ENCODE assay signal across 28 cellular contexts in the genomic region with DNA sequence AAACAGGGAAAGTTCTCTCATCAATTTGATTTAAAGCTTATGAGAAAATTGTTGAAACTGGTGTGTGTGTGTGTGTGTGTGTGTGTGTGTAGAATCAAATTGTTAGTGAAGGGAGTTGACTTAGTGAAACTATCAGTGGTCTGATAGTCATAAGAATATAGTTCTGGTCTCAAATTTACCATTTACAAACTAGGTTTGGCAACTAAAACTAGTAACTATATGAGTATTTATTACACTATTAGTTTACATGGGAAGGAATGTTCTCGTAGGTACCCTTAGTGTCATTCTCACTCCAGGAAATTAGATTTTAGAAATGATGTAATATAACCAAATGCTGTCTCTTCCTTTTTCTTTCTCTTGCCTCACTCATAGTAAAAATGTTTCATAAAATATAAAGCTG. TPM values are rescaled to one million over a fixed set of nuclear protein-coding genes. Genes with fewer than 3 reads are reported as not detected.
DNase-seq lines count a peak whose midpoint lies in the region; ATAC-seq, FAIRE-seq and TF ChIP-seq lines count a peak whose summit lies in the region.
"Had no signal": no experiment of that assay in that cellular context is flagged by ENCODE, and none has a peak within 500 bp of the region (broad histone marks: within the 10 kb centered on the region; RNA-seq: fewer than 3 reads in every experiment).

No MANE protein-coding gene starts in this region.

- TF ChIP-seq POLR2A in GM12878 (IDR thresholded peaks at IDR 0.05; ENCODE audit: low read depth, low read length) = no peak

- RAD21 ChIA-PET in GM12878 (lab: Charles Lee; ENCODE audit: unreplicated experiment) = no interaction called here

- no peak for DNase-seq in GM12878 (ENCODE audit: low read depth, low spot score)
- no peak for DNase-seq in NCI-H2107 treated with DMSO at 0.1 percent for 48 hours (lab: John Stamatoyannopoulos, UW; ENCODE audit: unreplicated experiment)
- no peak for DNase-seq in NCI-H2029 (lab: John Stamatoyannopoulos, UW)
- DNase-seq in NCI-H1436 treated with DMSO at 0.1 percent for 48 hours (lab: John Stamatoyannopoulos, UW) = no peak
- DNase-seq: ACHN; BE2C; C1 segment of cervical spinal cord; CD4-positive, CD25-positive, alpha-beta regulatory T cell; CD8-positive, alpha-beta memory T cell; COR-L47; DMS 273 treated with DMSO at 0.1 percent for 48 hours; DMS53; DND-41; EL; HCEC 1CT; Kasumi-1; KG1 had no signal

- no peak overlapping the region for H3K9ac ChIP-seq in GM12878 (ENCODE audit: control insufficient read depth, insufficient read depth, low read length)

- CTCF ChIA-PET in GM12878 (lab: Yijun Ruan, JAX) = no interaction called here

- no peak overlapping the region for H3K4me3 ChIP-seq in GM12878
- H3K4me3 ChIP-seq: GM23338 had no signal

- no peaks in the 10 kb centered on the region for H3K36me3 ChIP-seq in GM12878 (ENCODE audit: control insufficient read depth in 2 of 2, insufficient read depth in 2 of 2, low read length in 1 of 2)
- H3K36me3 ChIP-seq: BE2C had no signal

- H2AFZ ChIP-seq in GM12878 (ENCODE audit: control insufficient read depth, low read depth, low read length) = no peak overlapping the region
- H2AFZ ChIP-seq: GM23338 had no signal

- no peak overlapping the region for H3K27ac ChIP-seq in GM12878 (ENCODE audit: control insufficient read depth, insufficient read depth)

- no peaks in the 10 kb centered on the region for H3K27me3 ChIP-seq in GM12878 (replicated peaks in 1 of 2; ENCODE audit: control insufficient read depth in 2 of 2, insufficient read depth in 2 of 2, low read length in 1 of 2)
- H3K27me3 ChIP-seq: BE2C had no signal

- no peak for TF ChIP-seq CTCF in GM12878 (IDR thresholded peaks at IDR 0.05 in 2 of 3, conservative IDR thresholded peaks at IDR 0.05 in 1 of 3; ENCODE audit: control insufficient read depth in 2 of 3, extremely low read depth in 1 of 3, insufficient read depth in 1 of 3, low read depth in 3 of 3, low read length in 3 of 3)

- 0% methylated on average over 1 of the region's 1 CpG for WGBS in GM12878 (ENCODE audit: insufficient coverage, insufficient replicate concordance, low lambda C conversion rate, missing lambda C conversion rate)

- SMC1A ChIA-PET in GM12878 (lab: Charles Lee; ENCODE audit: uncharacterized antibody, unreplicated experiment) = interaction anchor here (1.5 kb wide), 1 partner anchor 14 kb away, joined by 3 read pairs; no protein-coding TSS in a partner anchor

- no peak overlapping the region for H3K4me2 ChIP-seq in GM12878 (ENCODE audit: control insufficient read depth, insufficient read depth)
- H3K4me2 ChIP-seq: GM23338 had no signal

- H3K79me2 ChIP-seq in GM12878 (ENCODE audit: control insufficient read depth, insufficient read depth, low read length) = no peaks in the 10 kb centered on the region

- POLR2A ChIA-PET in GM12878 (lab: Charles Lee) = no interaction called here

- peak; percentile 30 for ATAC-seq in GM18870 (IDR thresholded peaks at IDR 0.05; ENCODE audit: unreplicated experiment)
- peak; percentile 24 for ATAC-seq in GM19351 (IDR thresholded peaks at IDR 0.05; ENCODE audit: unreplicated experiment)
- ATAC-seq in HG02885 (IDR thresholded peaks at IDR 0.05; ENCODE audit: poor library complexity, unreplicated experiment) = peak; percentile 27
- ATAC-seq in GM12878 = peak; percentile 22; the same call in 2 of the 3 replicates
- ATAC-seq in HG03108 (IDR thresholded peaks at IDR 0.05; ENCODE audit: unreplicated experiment) = no peak
- ATAC-seq: GM23338 had no signal

- FAIRE-seq in GM12878 (lab: Jason Lieb, UNC) = no peak
- FAIRE-seq: A204.1, GM12892, GM18507, H54 had no signal

- TF ChIP-seq EP300 in GM12878 (IDR thresholded peaks at IDR 0.05; ENCODE audit: borderline replicate concordance in 1 of 2, control insufficient read depth in 1 of 2, low read depth in 2 of 2, low read length in 2 of 2) = no peak

- TF ChIP-seq RAD21 in GM12878 (IDR thresholded peaks at IDR 0.05; ENCODE audit: insufficient read depth, low read depth, low read length) = no peak

- H4K20me1 ChIP-seq in GM12878 (ENCODE audit: control insufficient read depth, insufficient read depth) = no peaks in the 10 kb centered on the region

- H3K9me3 ChIP-seq in GM12878 (replicated peaks; ENCODE audit: control insufficient read depth, insufficient read depth, low read length) = no peaks in the 10 kb centered on the region
- H3K9me3 ChIP-seq: BE2C had no signal

- in situ Hi-C loops in GM12878 (cut with MboI) = loop anchor here (25.0 kb wide), 1 partner anchor 1211 kb away; no protein-coding TSS in a partner anchor

- BruUV-seq in GM12878 (replicated peaks; lab: Mats Ljungman, UMichigan) = no TSS peak

- intact Hi-C loops in GM12878 (cut with micrococcal nuclease; ENCODE audit: unreplicated experiment) = no loop called here

- no peaks in the 10 kb centered on the region for H3K4me1 ChIP-seq in GM12878 (ENCODE audit: control insufficient read depth, insufficient read depth, low read length)
- H3K4me1 ChIP-seq: BE2C had no signal

TF ChIP-seq in GM12878, 131 proteins besides CTCF, POLR2A, EP300 and RAD21:
- TF ChIP-seq ZBED1 (IDR thresholded peaks at IDR 0.05; ENCODE audit: borderline replicate concordance) (no peak), JUNB (IDR thresholded peaks at IDR 0.05) (peak; percentile 32; the same call in 1 of the 2 replicates), SIX5 (IDR thresholded peaks at IDR 0.05; ENCODE audit: low read depth, low read length, severe bottlenecking) (no peak), RUNX3 (IDR thresholded peaks at IDR 0.05; ENCODE audit: low read length) (peak; percentile 22; the same call in 1 of the 2 replicates), LARP7 (IDR thresholded peaks at IDR 0.05) (no peak), NFIC (IDR thresholded peaks at IDR 0.05; ENCODE audit: low read depth, low read length) (peak; percentile 19; the same call in 1 of the 2 replicates)
- TF ChIP-seq, protein P1, sequence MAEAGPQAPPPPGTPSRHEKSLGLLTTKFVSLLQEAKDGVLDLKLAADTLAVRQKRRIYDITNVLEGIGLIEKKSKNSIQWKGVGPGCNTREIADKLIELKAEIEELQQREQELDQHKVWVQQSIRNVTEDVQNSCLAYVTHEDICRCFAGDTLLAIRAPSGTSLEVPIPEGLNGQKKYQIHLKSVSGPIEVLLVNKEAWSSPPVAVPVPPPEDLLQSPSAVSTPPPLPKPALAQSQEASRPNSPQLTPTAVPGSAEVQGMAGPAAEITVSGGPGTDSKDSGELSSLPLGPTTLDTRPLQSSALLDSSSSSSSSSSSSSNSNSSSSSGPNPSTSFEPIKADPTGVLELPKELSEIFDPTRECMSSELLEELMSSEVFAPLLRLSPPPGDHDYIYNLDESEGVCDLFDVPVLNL (IDR thresholded peaks at IDR 0.05; ENCODE audit: low read depth, low read length) = no peak

RNA-seq across cellular contexts. Expression of a gene that starts 11.9 kb away (rescaled TPM):
- total RNA-seq in GM12878 (2013; cell fraction: nucleolus; rRNA removed) = not detected in 2 replicates
- total RNA-seq in GM12878 (2014; rRNA removed) (not detected in 2 replicates), GM12878 (2014; rRNA removed; fragmentation: Illumina TruSeq; extraction: Trizol) (not detected in 2 replicates), GM12878 (2021) (not detected in 2 replicates)
- not detected for polyA plus RNA-seq in GM12878 (2011; ENCODE audit: low read depth)
- polyA plus RNA-seq in GM12878 (2011; rRNA removed) (not detected in 2 replicates), GM12878 (2014; fragmentation: Illumina TruSeq; extraction: Trizol) (not detected in 2 replicates), GM12878 (2014; fragmentation: Nextera tagmentation; extraction: Ambion mirVana) (not detected), GM12878 (2014; rRNA removed) (not detected in 2 replicates), GM12878 (2016; fragmentation: Nextera tagmentation; extraction: Ambion mirVana) (not detected)
- polyA plus RNA-seq in GM12878 (2011; cell fraction: cytosol; rRNA removed) = not detected in 2 replicates
- not detected in 2 replicates for polyA plus RNA-seq in GM12878 (2011; cell fraction: nucleus; rRNA removed)
- polyA plus RNA-seq in GM12878 (2012) = not detected in 2 replicates
- polyA minus RNA-seq in GM12878 (2011; rRNA and poly(A)+ RNA removed) = not detected in 2 replicates
- polyA minus RNA-seq in GM12878 (2011; cell fraction: cytosol; rRNA and poly(A)+ RNA removed) = not detected in 2 replicates
- not detected in 2 replicates for polyA minus RNA-seq in GM12878 (2011; cell fraction: nucleus; rRNA and poly(A)+ RNA removed)
- total RNA-seq: CD4-positive, CD25-positive, alpha-beta regulatory T cell; CD8-positive, alpha-beta memory T cell; G401; GM23338; HT-29 had no signal
- polyA plus RNA-seq: CD4-positive, CD25-positive, alpha-beta regulatory T cell; CD8-positive, alpha-beta memory T cell; GM23338 had no signal
